In the genomic region with DNA sequence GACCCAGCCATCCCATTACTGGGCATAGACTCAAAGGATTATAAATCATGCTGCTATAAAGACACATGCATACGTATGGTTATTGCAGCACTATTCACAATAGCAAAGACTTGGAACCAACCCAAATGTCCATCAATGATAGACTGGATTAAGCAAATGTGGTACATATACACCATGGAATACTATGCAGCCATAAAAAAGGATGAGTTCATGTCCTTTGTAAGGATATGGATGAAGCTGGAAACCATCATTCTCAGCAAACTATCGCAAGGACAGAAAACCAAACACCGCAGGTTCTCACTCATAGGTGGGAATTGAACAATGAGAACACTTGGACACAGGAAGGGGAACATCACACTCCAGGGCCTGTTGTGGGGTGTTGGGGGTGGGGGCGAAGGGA, we compare ENCODE assay signal across 7 cellular contexts. TPM values are rescaled to one million over a fixed set of nuclear protein-coding genes. Genes with fewer than 3 reads are reported as not detected.
"Had no signal": no experiment of that assay in that cellular context is flagged by ENCODE, and none has a peak within 500 bp of the region (broad histone marks: within the 10 kb centered on the region; RNA-seq: fewer than 3 reads in every experiment).

No MANE protein-coding gene starts in this region.

RNA-seq across cellular contexts. Expression of a gene that starts 22.4 kb away (rescaled TPM):
- total RNA-seq: MCF 10A, NCI-H460, PC-9, Right ventricle myocardium inferior, RPMI7951, SJCRH30, T-cell had no signal

RNA-seq across cellular contexts. Expression of a gene that starts 41.3 kb away (rescaled TPM):
- total RNA-seq: PC-9 had no signal
